ENCODE assay signal across 12 cellular contexts in genomic region chr1:12594490-12594889, GRCh38. TPM values are rescaled to one million over a fixed set of nuclear protein-coding genes. Genes with fewer than 3 reads are reported as not detected.
DNase-seq lines count a peak whose midpoint lies in the region; FAIRE-seq and TF ChIP-seq lines count a peak whose summit lies in the region.
"Had no signal": no experiment of that assay in that cellular context is flagged by ENCODE, and none has a peak within 500 bp of the region (broad histone marks: within the 10 kb centered on the region; RNA-seq: fewer than 3 reads in every experiment).

No MANE protein-coding gene starts in this region.

- no peak for FAIRE-seq in kidney (lab: Jason Lieb, UNC)
- FAIRE-seq: GM18507, islet of Langerhans had no signal

- H3K27ac ChIP-seq in kidney (ENCODE audit: low read depth in 2 of 2, low read length in 2 of 2) (peak overlapping the region; percentile 83 to 84), stomach smooth muscle (ENCODE audit: low read length) (peak overlapping the region; percentile 94), WERI-Rb-1 (no peak overlapping the region)
- H3K27ac ChIP-seq: SK-N-MC had no signal

- H3K36me3 Mint-ChIP-seq in T-helper 2 cell treated with Interferon-gamma antibody and Interleukin-4, amounts not matched to agents 5 μg/mL and 100 μg/mL, for 36 hours (ENCODE audit: low read depth), result peaks cover 12% of the 10 kb centered on the region
- H3K36me3 Mint-ChIP-seq in activated naive CD8-positive, alpha-beta T cell, result peaks cover 3% of the 10 kb centered on the region

- peaks cover 9% of the 10 kb centered on the region for H3K27me3 Mint-ChIP-seq in T-helper 2 cell treated with Interferon-gamma antibody and Interleukin-4, amounts not matched to agents 5 μg/mL and 100 μg/mL, for 36 hours (ENCODE audit: low read depth)
- no peaks in the 10 kb centered on the region for H3K27me3 Mint-ChIP-seq in activated naive CD8-positive, alpha-beta T cell

- intact Hi-C loops in kidney (cut with DNase I), result no loop called here

- peak overlapping the region; percentile 17 for H3K27ac Mint-ChIP-seq in T-helper 2 cell treated with Interferon-gamma antibody and Interleukin-4, amounts not matched to agents 5 μg/mL and 100 μg/mL, for 36 hours
- H3K27ac Mint-ChIP-seq in activated naive CD8-positive, alpha-beta T cell, result peak overlapping the region; percentile 91

- TF ChIP-seq CTCF in kidney (IDR thresholded peaks at IDR 0.05; ENCODE audit: borderline replicate concordance, extremely low read depth, insufficient read depth) (no peak), WERI-Rb-1 (IDR thresholded peaks at IDR 0.05; ENCODE audit: low read depth, low read length) (no peak)

- H3K27me3 ChIP-seq in stomach smooth muscle (ENCODE audit: control insufficient read depth in 1 of 2, insufficient read depth in 2 of 2, low read length in 2 of 2) (no peaks in the 10 kb centered on the region), WERI-Rb-1 (ENCODE audit: insufficient read depth, low read depth, severe bottlenecking) (no peaks in the 10 kb centered on the region)

- H3K4me3 Mint-ChIP-seq in T-helper 2 cell treated with Interferon-gamma antibody and Interleukin-4, amounts not matched to agents 5 μg/mL and 100 μg/mL, for 36 hours, result peak overlapping the region; percentile 46
- H3K4me3 Mint-ChIP-seq in activated naive CD8-positive, alpha-beta T cell, result peak overlapping the region; percentile 85

- H3K9me3 Mint-ChIP-seq in T-helper 2 cell treated with Interferon-gamma antibody and Interleukin-4, amounts not matched to agents 5 μg/mL and 100 μg/mL, for 36 hours, result no peaks in the 10 kb centered on the region
- H3K9me3 Mint-ChIP-seq in activated naive CD8-positive, alpha-beta T cell (ENCODE audit: low read depth), result no peaks in the 10 kb centered on the region

- no peak for DNase-seq in T-helper 2 cell treated with Interferon-gamma antibody and Interleukin-4, amounts not matched to agents 5 μg/mL and 100 μg/mL, for 36 hours (ENCODE audit: low spot score)
- DNase-seq in T-helper 2 cell (no peak), kidney (no peak), WERI-Rb-1 (no peak), NCI-H524 (lab: John Stamatoyannopoulos, UW) (no peak), NK-92 (lab: John Stamatoyannopoulos, UW; ENCODE audit: unreplicated experiment) (no peak)

- H3K9me3 ChIP-seq in kidney (ENCODE audit: control insufficient read depth in 1 of 2, low read length in 2 of 2) (no peaks in the 10 kb centered on the region), stomach smooth muscle (ENCODE audit: control insufficient read depth in 2 of 2, low read length in 2 of 2) (no peaks in the 10 kb centered on the region), WERI-Rb-1 (ENCODE audit: severe bottlenecking) (no peaks in the 10 kb centered on the region)

- no peak overlapping the region for H3K4me3 ChIP-seq in kidney (ENCODE audit: low read length in 2 of 2)
- peak overlapping the region in 1 of 2 donors; percentile 61 for H3K4me3 ChIP-seq in stomach smooth muscle (ENCODE audit: low read length in 2 of 2)
- H3K4me3 ChIP-seq in WERI-Rb-1 (ENCODE audit: low read depth, low read length), result no peak overlapping the region
- H3K4me3 ChIP-seq: SK-N-MC had no signal

- H3K36me3 ChIP-seq in kidney (ENCODE audit: control insufficient read depth in 1 of 2, insufficient read depth in 2 of 2, low read length in 2 of 2) (peaks cover 6 to 17% of the 10 kb centered on the region in 2 donors), stomach smooth muscle (ENCODE audit: control insufficient read depth in 2 of 2, insufficient read depth in 2 of 2, low read length in 2 of 2) (peaks cover 0 to 4% of the 10 kb centered on the region in 2 donors), WERI-Rb-1 (no peaks in the 10 kb centered on the region)

- peaks cover 59 to 68% of the 10 kb centered on the region in 2 donors for H3K4me1 ChIP-seq in kidney (ENCODE audit: control insufficient read depth in 1 of 2, insufficient read depth in 1 of 2, low read depth in 1 of 2, low read length in 2 of 2)
- H3K4me1 ChIP-seq in stomach smooth muscle (ENCODE audit: control insufficient read depth, insufficient read depth, low read length), result peaks cover 77% of the 10 kb centered on the region

- peaks cover 16% of the 10 kb centered on the region for H3K4me1 Mint-ChIP-seq in T-helper 2 cell treated with Interferon-gamma antibody and Interleukin-4, amounts not matched to agents 5 μg/mL and 100 μg/mL, for 36 hours (ENCODE audit: low read depth)
- H3K4me1 Mint-ChIP-seq in activated naive CD8-positive, alpha-beta T cell (ENCODE audit: low read depth), result peaks cover 45% of the 10 kb centered on the region

- peak overlapping the region; percentile 51 to 75 for H3K9ac ChIP-seq in kidney (ENCODE audit: low read length in 2 of 2)
- peak overlapping the region in 1 of 2 donors; percentile 23 for H3K9ac ChIP-seq in stomach smooth muscle (ENCODE audit: low read length in 2 of 2)

RNA-seq across cellular contexts. Expression of gene DHRS3, which starts 23.5 kb away (rescaled TPM):
- total RNA-seq in kidney, result 44.8 TPM
- 97.1 TPM for polyA plus RNA-seq in kidney (ENCODE audit: insufficient read depth, low read depth, low replicate concordance)

RNA-seq across cellular contexts. Expression of gene AADACL4, which starts 49.4 kb away (rescaled TPM):
- 0.16 TPM for total RNA-seq in kidney
- 0.58 TPM for polyA plus RNA-seq in kidney (ENCODE audit: insufficient read depth, low read depth, low replicate concordance)
- total RNA-seq: M059J had no signal
